In genomic region chr1:236280438-236281285, GRCh38 we compare ENCODE assay signal across 7 cellular contexts.
DNase-seq lines count a peak whose midpoint lies in the region; ATAC-seq, FAIRE-seq and TF ChIP-seq lines count a peak whose summit lies in the region.

No MANE protein-coding gene starts in this region.

- no peaks in the 10 kb centered on the region for H3K27me3 ChIP-seq in parathyroid adenoma (ENCODE audit: control insufficient read depth, insufficient read depth, low read length)

- H3K79me2 ChIP-seq in parathyroid adenoma, result peaks cover 11% of the 10 kb centered on the region

- peak overlapping the region; percentile 93 for H2AFZ ChIP-seq in parathyroid adenoma

- no peak for TF ChIP-seq CTCF in fibroblast of mammary gland (conservative IDR thresholded peaks at IDR 0.05; ENCODE audit: control insufficient read depth, insufficient read depth, low read depth, low read length)
- TF ChIP-seq CTCF in parathyroid adenoma (IDR thresholded peaks at IDR 0.05), result no peak

- no peak for ATAC-seq in GM21717 (IDR thresholded peaks at IDR 0.05; ENCODE audit: unreplicated experiment)
- ATAC-seq in GM18517 (IDR thresholded peaks at IDR 0.05; ENCODE audit: unreplicated experiment), result no peak

- peak overlapping the region; percentile 59 for H3K27ac ChIP-seq in parathyroid adenoma

- peak overlapping the region; percentile 76 for H3K9ac ChIP-seq in parathyroid adenoma

- peak overlapping the region; percentile 79 for H3K4me2 ChIP-seq in parathyroid adenoma (ENCODE audit: low read length)

- DNase-seq in GM18507 (ENCODE audit: extremely low spot score, insufficient read length, low read depth) (no peak), NCI-H2107 treated with DMSO at 0.1 percent for 48 hours (lab: John Stamatoyannopoulos, UW; ENCODE audit: unreplicated experiment) (peak; percentile 97), fibroblast of mammary gland (ENCODE audit: low read depth) (no peak)
- peak; percentile 45 for DNase-seq in activated T-cell treated with anti-CD3 and anti-CD28 coated beads, Interleukin-2, amount 50 U/mL, for 1 hour

- peak overlapping the region; percentile 68 for H3K4me3 ChIP-seq in fibroblast of mammary gland (ENCODE audit: control insufficient read depth, low read depth, low read length)
- peak overlapping the region; percentile 83 for H3K4me3 ChIP-seq in parathyroid adenoma (ENCODE audit: low read depth, low read length)

- FAIRE-seq in GM18507 (lab: Jason Lieb, UNC), result peak; percentile 75

- no peaks in the 10 kb centered on the region for H3K4me1 ChIP-seq in parathyroid adenoma

- no peaks in the 10 kb centered on the region for H3K9me3 ChIP-seq in parathyroid adenoma (ENCODE audit: control insufficient read depth, low read length)

- H3K36me3 ChIP-seq in parathyroid adenoma (ENCODE audit: control insufficient read depth, insufficient read depth, low read length), result no peaks in the 10 kb centered on the region

Comparison
In these comparisons a context has a peak if more than half of its experiments do, and no peak if none do; other contexts are left out.
1. DNase-seq: peak in NCI-H2107 treated with DMSO at 0.1 percent for 48 hours (single experiment) and activated T-cell treated with anti-CD3 and anti-CD28 coated beads, Interleukin-2, amount 50 U/mL, for 1 hour (single experiment); none in GM18507 (single experiment) and fibroblast of mammary gland (single experiment).